8 cellular contexts compared by ENCODE assay signal in genomic region chr1:24416666-24417391, GRCh38. TPM values are rescaled to one million over a fixed set of nuclear protein-coding genes. Genes with fewer than 3 reads are reported as not detected.
A peak's percentile ranks its signal among the peaks of the same experiment; 100 is the strongest.
DNase-seq lines count a peak whose midpoint lies in the region; ATAC-seq, FAIRE-seq and TF ChIP-seq lines count a peak whose summit lies in the region.

No MANE protein-coding gene starts in this region.

- no peak overlapping the region for H3K23ac ChIP-seq in mesenchymal stem cell (ENCODE audit: low read length in 2 of 2)

- CTCF ChIA-PET in AG04450 (lab: Charles Lee) (interaction anchor here (1.0 to 3.1 kb wide), 8 partner anchors 23 to 267 kb away, joined by 3 to 14 read pairs (median 8); no protein-coding TSS in a partner anchor), RWPE1 (lab: Yijun Ruan, JAX) (interaction anchor here (0.6 to 0.7 kb wide), 2 partner anchors 132 to 190 kb away, joined by 3 to 5 read pairs; no protein-coding TSS in a partner anchor)

- no peak for TF ChIP-seq CTCF in AG04450 (IDR thresholded peaks at IDR 0.05; ENCODE audit: low read depth, low read length)
- no peak for TF ChIP-seq CTCF in RWPE1 (conservative IDR thresholded peaks at IDR 0.05; ENCODE audit: low read depth)
- no peak for TF ChIP-seq CTCF in brain microvascular endothelial cell (IDR thresholded peaks at IDR 0.05; ENCODE audit: low read depth, low read length, missing control alignments)
- no peak for TF ChIP-seq CTCF in type B pancreatic cell (conservative IDR thresholded peaks at IDR 0.05)

- peak overlapping the region; percentile 97 for H3K4me3 Mint-ChIP-seq in type B pancreatic cell

- H2AFZ ChIP-seq in mesenchymal stem cell (ENCODE audit: low read depth, low read length), result no peak overlapping the region

- H3K4me3 ChIP-seq in AG04450 (ENCODE audit: low read depth, low read length) (peak overlapping the region; percentile 94), brain microvascular endothelial cell (ENCODE audit: low read depth, low read length) (peak overlapping the region; percentile 77), mesenchymal stem cell (ENCODE audit: insufficient read depth in 1 of 2, low read depth in 1 of 2, low read length in 2 of 2) (peak overlapping the region in 1 of 2 experiments; percentile 95)

- no peaks in the 10 kb centered on the region for H3K9me3 Mint-ChIP-seq in type B pancreatic cell

- 21% methylated on average over 9 of the region's 10 CpGs for WGBS in mesenchymal stem cell

- H3K4me1 ChIP-seq in mesenchymal stem cell (ENCODE audit: control insufficient read depth, insufficient read depth, low read depth, low read length), result peaks cover 22% of the 10 kb centered on the region

- peak overlapping the region in 1 of 2 experiments; percentile 11 for H3K18ac ChIP-seq in mesenchymal stem cell (ENCODE audit: low read depth in 1 of 2, low read length in 2 of 2)

- peak overlapping the region; percentile 94 for H3K27ac ChIP-seq in AG04450 (ENCODE audit: low read depth, low read length)
- H3K27ac ChIP-seq in RWPE1, result peak overlapping the region; percentile 86
- H3K27ac ChIP-seq in brain microvascular endothelial cell, result peak overlapping the region; percentile 84
- peak overlapping the region; percentile 78 for H3K27ac ChIP-seq in mesenchymal stem cell (ENCODE audit: low read length, poor library complexity, severe bottlenecking)

- H4K8ac ChIP-seq in mesenchymal stem cell (ENCODE audit: low read length), result peak overlapping the region; percentile 35

- peak; percentile 98 for DNase-seq in AG04450 (ENCODE audit: low read depth, low spot score)
- DNase-seq in GM12892 (ENCODE audit: insufficient read length), result no peak
- DNase-seq in RWPE1 (ENCODE audit: low spot score), result peak; percentile 76
- DNase-seq in brain microvascular endothelial cell, result peak; percentile 97
- peak; percentile 99 for DNase-seq in mesenchymal stem cell
- DNase-seq in type B pancreatic cell (ENCODE audit: extremely low spot score, unreplicated experiment), result no peak

- peaks cover 37% of the 10 kb centered on the region for H3K4me1 Mint-ChIP-seq in type B pancreatic cell (ENCODE audit: unreplicated experiment)

- H3K4me2 ChIP-seq in mesenchymal stem cell (ENCODE audit: low read length, poor library complexity, severe bottlenecking), result peak overlapping the region; percentile 35

- POLR2A ChIA-PET in AG04450 (lab: Yijun Ruan, JAX), result interaction anchor here (0.6 to 1.6 kb wide), 7 partner anchors 17 to 1073 kb away, joined by 3 to 7 read pairs (median 6); partner anchors contain the start of genes GALE and HNRNPR
- POLR2A ChIA-PET in RWPE1 (lab: Yijun Ruan, JAX; ENCODE audit: low non-redundant PET), result interaction anchor here (0.6 kb wide), 1 partner anchor 218 kb away, joined by 3 read pairs; no protein-coding TSS in a partner anchor

- in situ Hi-C loops in brain microvascular endothelial cell (cut with HindIII; ENCODE audit: low pct_ligation_motif_present, low sequenced_read_pairs), result no loop called here

- H3K4ac ChIP-seq in mesenchymal stem cell (ENCODE audit: low read depth in 1 of 2, low read length in 2 of 2), result peak overlapping the region; percentile 30 to 58

- peak overlapping the region; percentile 89 for H3K9ac ChIP-seq in mesenchymal stem cell (ENCODE audit: low read length)

- peak; percentile 76 for FAIRE-seq in GM12892 (lab: Jason Lieb, UNC)

- H3K14ac ChIP-seq in mesenchymal stem cell (ENCODE audit: low read length in 2 of 2), result no peak overlapping the region

- no peaks in the 10 kb centered on the region for H3K27me3 Mint-ChIP-seq in type B pancreatic cell

- peak overlapping the region; percentile 92 for H3K27ac Mint-ChIP-seq in type B pancreatic cell

- H2BK15ac ChIP-seq in mesenchymal stem cell (ENCODE audit: low read depth, poor library complexity, severe bottlenecking), result no peak overlapping the region

- TF ChIP-seq POLR2A in GM12892 (IDR thresholded peaks at IDR 0.05; ENCODE audit: low read depth, low read length), result no peak

- H2BK120ac ChIP-seq in mesenchymal stem cell (ENCODE audit: low read depth, low read length), result no peak overlapping the region

- H3K36me3 Mint-ChIP-seq in type B pancreatic cell, result peaks cover 4% of the 10 kb centered on the region

- H4K91ac ChIP-seq in mesenchymal stem cell (ENCODE audit: low read length), result no peak overlapping the region

- peaks cover 6% of the 10 kb centered on the region for H3K79me1 ChIP-seq in mesenchymal stem cell (replicated peaks; ENCODE audit: low read length, poor library complexity, severe bottlenecking)

- H3K27me3 ChIP-seq in AG04450 (ENCODE audit: control insufficient read depth, insufficient read depth, low read length) (no peaks in the 10 kb centered on the region), brain microvascular endothelial cell (replicated peaks) (no peaks in the 10 kb centered on the region), mesenchymal stem cell (ENCODE audit: control insufficient read depth in 1 of 2, insufficient read depth in 1 of 2, low read length in 2 of 2) (no peaks in the 10 kb centered on the region)

- no peak for ATAC-seq in GM18519 (IDR thresholded peaks at IDR 0.05; ENCODE audit: low FRiP score, unreplicated experiment)
- no peak for ATAC-seq in GM18868 (IDR thresholded peaks at IDR 0.05; ENCODE audit: unreplicated experiment)

- no peak overlapping the region for H2AK5ac ChIP-seq in mesenchymal stem cell (ENCODE audit: low read length, severe bottlenecking)

- no peak overlapping the region for H2BK12ac ChIP-seq in mesenchymal stem cell (ENCODE audit: low read length in 2 of 2)

- H3K9me3 ChIP-seq in AG04450 (ENCODE audit: control insufficient read depth, insufficient read depth, low read length) (no peaks in the 10 kb centered on the region; the same call in 1 of the 2 replicates), mesenchymal stem cell (ENCODE audit: control insufficient read depth, low read length) (no peaks in the 10 kb centered on the region)

- no peak overlapping the region for H2BK5ac ChIP-seq in mesenchymal stem cell (ENCODE audit: low read depth, low read length, poor library complexity, severe bottlenecking)

- H3K36me3 ChIP-seq in brain microvascular endothelial cell (replicated peaks) (no peaks in the 10 kb centered on the region), mesenchymal stem cell (ENCODE audit: control insufficient read depth in 1 of 2, insufficient read depth in 2 of 2, low read depth in 1 of 2, low read length in 2 of 2) (peaks cover 9 to 11% of the 10 kb centered on the region in 2 experiments)

RNA-seq across cellular contexts. Expression of gene NIPAL3, which starts 1.2 kb away (rescaled TPM):
- 46.5 and 48.5 TPM in 2 replicates for polyA plus RNA-seq in AG04450 (2011; rRNA removed)
- polyA minus RNA-seq in AG04450 (2011; rRNA and poly(A)+ RNA removed), result 58.4 and 73.2 TPM in 2 replicates
- 8.4 TPM for polyA plus RNA-seq in GM12892 (2012; ENCODE audit: missing spikeins)
- 21.6 TPM for polyA plus RNA-seq in mesenchymal stem cell (2013, experiment 1 of 2)
- 21.8 TPM for polyA plus RNA-seq in mesenchymal stem cell (2013, experiment 2 of 2)
- 17.5 and 21.3 TPM in 2 replicates for total RNA-seq in type B pancreatic cell (ENCODE audit: low replicate concordance)

RNA-seq across cellular contexts. Expression of gene STPG1, which starts 3.2 kb away (rescaled TPM):
- polyA plus RNA-seq in AG04450 (2011; rRNA removed), result 6.6 and 7.9 TPM in 2 replicates
- 5.5 and 6.7 TPM in 2 replicates for polyA minus RNA-seq in AG04450 (2011; rRNA and poly(A)+ RNA removed)
- 3.4 TPM for polyA plus RNA-seq in GM12892 (2012; ENCODE audit: missing spikeins)
- 9.8 TPM for polyA plus RNA-seq in mesenchymal stem cell (2013, experiment 1 of 2)
- polyA plus RNA-seq in mesenchymal stem cell (2013, experiment 2 of 2), result 8.9 TPM
- total RNA-seq in type B pancreatic cell (ENCODE audit: low replicate concordance), result 7.2 and 8.7 TPM in 2 replicates

Comparison
In these comparisons a context has a peak if more than half of its experiments do, and no peak if none do; other contexts are left out.
1. DNase-seq: peak in AG04450 (single experiment), RWPE1 (single experiment), brain microvascular endothelial cell (single experiment) and mesenchymal stem cell (single experiment); none in GM12892 (single experiment) and type B pancreatic cell (single experiment).
2. Peak in every context shown above with its lines, with median percentiles within 50 percentile points of each other: H3K27ac ChIP-seq.